ENCODE assay signal across 31 cellular contexts in the genomic region with DNA sequence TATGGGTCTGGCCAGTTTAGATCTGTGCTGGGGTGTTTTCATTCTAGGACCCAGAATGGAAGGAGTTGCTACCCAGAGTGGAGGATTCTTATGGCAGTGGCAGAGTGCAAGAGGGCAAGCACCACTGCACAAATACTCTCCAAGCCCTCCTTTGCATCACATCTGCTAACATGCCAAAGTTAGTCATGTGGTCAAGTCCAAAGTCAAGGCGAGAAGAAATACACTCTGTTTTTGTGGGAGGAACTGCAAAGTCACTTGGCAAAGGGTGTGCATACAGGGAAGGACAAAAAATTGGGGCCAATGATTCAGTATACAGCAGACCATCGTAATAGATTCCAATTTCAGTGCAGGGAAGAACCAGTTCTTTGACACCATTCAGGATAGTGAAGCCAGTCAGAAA. TPM values are rescaled to one million over a fixed set of nuclear protein-coding genes. Genes with fewer than 3 reads are reported as not detected.
"Had no signal": no experiment of that assay in that cellular context is flagged by ENCODE, and none has a peak within 500 bp of the region (broad histone marks: within the 10 kb centered on the region; RNA-seq: fewer than 3 reads in every experiment).

No MANE protein-coding gene starts in this region.

- H3K4me3 ChIP-seq: gastroesophageal sphincter, left lung, pancreas, prostate gland, skin epidermis, thoracic aorta, uterus had no signal

- H3K27me3 ChIP-seq: brain microvascular endothelial cell, gastroesophageal sphincter, left lung, pancreas, uterus had no signal

- H3K9me3 ChIP-seq: pancreas, prostate gland, thoracic aorta, uterus had no signal

- ATAC-seq: gastroesophageal sphincter; pancreas; stimulated activated effector memory CD8-positive, alpha-beta T cell treated with anti-CD3 and anti-CD28 coated beads, Interleukin-12 subunit alpha, Interleukin-12 subunit beta, amount 100 ng/mL, for 72 hours had no signal

- H3K27ac ChIP-seq: brain microvascular endothelial cell, left lung, pancreas, prostate gland, skin epidermis, thoracic aorta, uterus had no signal

- DNase-seq: activated CD4-positive, alpha-beta memory T cell treated with anti-CD3 and anti-CD28 coated beads for 36 hours; activated CD4-positive, alpha-beta T cell treated with anti-CD3 and anti-CD28 coated beads, Interleukin-2, amount 10 ng/mL, durations not matched to agents 24 days and 14 days; activated CD4-positive, CD25-positive, alpha-beta regulatory T cell treated with anti-CD3 and anti-CD28 coated beads, Interleukin-2, amount 50 U/mL, for 72 hours; activated CD8-positive, alpha-beta memory T cell treated with anti-CD3 and anti-CD28 coated beads, Interleukin-2, amount 50 U/mL, for 48 hours; activated gamma-delta T cell; activated naive CD4-positive, alpha-beta T cell treated with anti-CD3 and anti-CD28 coated beads, Interleukin-2, amount 50 U/mL, for 16 hours; activated T-cell treated with anti-CD3 and anti-CD28 coated beads, Interleukin-2, amount 50 U/mL, for 24 hours; amniotic stem cell; brain microvascular endothelial cell; central memory CD4-positive, alpha-beta T cell; head of caudate nucleus; hypothalamus; immature natural killer cell; kidney; left lung; mammary epithelial cell; nucleus accumbens; pancreas; stimulated activated CD4-positive, alpha-beta T cell treated with anti-CD3 and anti-CD28 coated beads, Interleukin-12 subunit alpha, Interleukin-12 subunit beta, amount 100 ng/mL, for 4 hours; stimulated activated CD4-positive, alpha-beta T cell treated with anti-CD3 and anti-CD28 coated beads, Interleukin-4, amount 100 ng/mL, for 1 hour; SW 1271; T-helper 9 cell; uterus had no signal

- H3K36me3 ChIP-seq: brain microvascular endothelial cell, gastroesophageal sphincter, left lung, pancreas, prostate gland, thoracic aorta, uterus had no signal

- H3K4me1 ChIP-seq: left lung, pancreas, prostate gland, uterus had no signal

- FAIRE-seq: astrocyte, endothelial cell of umbilical vein, kidney, pancreas had no signal

RNA-seq across cellular contexts. Expression of a gene that starts 55.1 kb away (rescaled TPM):
- polyA plus RNA-seq: neural cell had no signal
